In genomic region chr10:124465777-124466488, GRCh38 we compare ENCODE assay signal across 17 cellular contexts. TPM values are rescaled to one million over a fixed set of nuclear protein-coding genes. Genes with fewer than 3 reads are reported as not detected.
DNase-seq lines count a peak whose midpoint lies in the region; ATAC-seq and TF ChIP-seq lines count a peak whose summit lies in the region.
"Had no signal": no experiment of that assay in that cellular context is flagged by ENCODE, and none has a peak within 500 bp of the region (broad histone marks: within the 10 kb centered on the region; RNA-seq: fewer than 3 reads in every experiment).

No MANE protein-coding gene starts in this region.

- H2AK5ac ChIP-seq in H9 (ENCODE audit: insufficient read length, low read length) = no peak overlapping the region

- H4K20me1 ChIP-seq in H9 (ENCODE audit: control insufficient read depth, insufficient read depth, insufficient read length) = peaks cover 3% of the 10 kb centered on the region

- no peak overlapping the region for H4K5ac ChIP-seq in H9 (ENCODE audit: insufficient read length, low read depth, low read length)

- POLR2A ChIA-PET in WTC11 (lab: Charles Lee) (no interaction called here), GM10248 (lab: Yijun Ruan, JAX) (no interaction called here)
- POLR2A ChIA-PET in naive thymus-derived CD4-positive, alpha-beta T cell (lab: Charles Lee) = no interaction called here

- peak overlapping the region; percentile 69 for H3K27ac Mint-ChIP-seq in activated T-cell treated with anti-CD3 and anti-CD28 coated beads, Interleukin-2, amount 50 U/mL, for 72 hours
- H3K27ac Mint-ChIP-seq in H9 = peak overlapping the region; percentile 33 to 60 (median 38); a peak in 3 of 7 replicates
- H3K27ac Mint-ChIP-seq in WTC11 = peak overlapping the region; percentile 92
- peak overlapping the region in 8 of 9 donors; percentile 69 to 94 (median 93) for H3K27ac Mint-ChIP-seq in naive thymus-derived CD4-positive, alpha-beta T cell

- H3K4me2 ChIP-seq in H9 (ENCODE audit: insufficient read depth, insufficient read length, low read length) = peak overlapping the region; percentile 38

- no peak overlapping the region for H3K27ac ChIP-seq in H9 (ENCODE audit: insufficient read length, low read depth, low read length)
- peak overlapping the region; percentile 40 for H3K27ac ChIP-seq in naive thymus-derived CD4-positive, alpha-beta T cell (ENCODE audit: low read depth, low read length)

- ATAC-seq in activated T-cell treated with anti-CD3 and anti-CD28 coated beads, Interleukin-2, amount 50 U/mL, for 72 hours (replicated peaks in 1 of 2) = no peak
- ATAC-seq in activated T-cell treated with anti-CD3 and anti-CD28 coated beads, Interleukin-2, amount 50 U/mL, for 4 hours = no peak
- no peak for ATAC-seq in WTC11
- no peak for ATAC-seq in naive thymus-derived CD4-positive, alpha-beta T cell

- intact Hi-C loops in naive thymus-derived CD4-positive, alpha-beta T cell (cut with micrococcal nuclease) = no loop called here

- no peak overlapping the region for H2BK120ac ChIP-seq in H9 (ENCODE audit: low read depth, low read length, poor library complexity, severe bottlenecking)

- no peaks in the 10 kb centered on the region for H3K79me2 ChIP-seq in H9 (ENCODE audit: insufficient read depth, low read length)

- H3K4me3 Mint-ChIP-seq in activated T-cell treated with anti-CD3 and anti-CD28 coated beads, Interleukin-2, amount 50 U/mL, for 72 hours = peak overlapping the region; percentile 36 to 76
- H3K4me3 Mint-ChIP-seq in activated T-cell treated with anti-CD3 and anti-CD28 coated beads, Interleukin-2, amount 50 U/mL, for 4 hours = no peak overlapping the region
- H3K4me3 Mint-ChIP-seq in H9 (peak overlapping the region in 1 of 2 experiments; percentile 62; a peak in 2 of 5 replicates), WTC11 (peak overlapping the region; percentile 46)
- H3K4me3 Mint-ChIP-seq in naive thymus-derived CD4-positive, alpha-beta T cell = peak overlapping the region in 9 of 10 donors; percentile 14 to 76 (median 65)

- H4K91ac ChIP-seq in H9 (ENCODE audit: insufficient read length, low read depth, low read length) = no peak overlapping the region

- TF ChIP-seq CTCF in H9 (conservative IDR thresholded peaks at IDR 0.05) (no peak), WTC11 (IDR thresholded peaks at IDR 0.05) (no peak), GM10248 (IDR thresholded peaks at IDR 0.05; ENCODE audit: control extremely low read depth, extremely low read depth, low read depth, missing control alignments) (no peak)

- no peak overlapping the region for H3K18ac ChIP-seq in H9 (ENCODE audit: insufficient read length, low read depth, low read length)

- H3T11ph ChIP-seq in H9 (ENCODE audit: low read length) = no peak overlapping the region

- CTCF ChIA-PET in WTC11 (lab: Charles Lee) = interaction anchor here (0.7 to 1.8 kb wide), 4 partner anchors 16 to 77 kb away, joined by 3 to 7 read pairs (median 4); partner anchors contain the start of genes NKX1-2 and OAT
- CTCF ChIA-PET in naive thymus-derived CD4-positive, alpha-beta T cell (lab: Charles Lee) = interaction anchor here (1.1 kb wide), 1 partner anchor 63 kb away, joined by 3 read pairs; no protein-coding TSS in a partner anchor
- CTCF ChIA-PET in GM10248 (lab: Yijun Ruan, JAX) = no interaction called here

- peaks cover 24% of the 10 kb centered on the region for H3K4me1 Mint-ChIP-seq in activated T-cell treated with anti-CD3 and anti-CD28 coated beads, Interleukin-2, amount 50 U/mL, for 72 hours (ENCODE audit: low read depth)
- H3K4me1 Mint-ChIP-seq in activated T-cell treated with anti-CD3 and anti-CD28 coated beads, Interleukin-2, amount 50 U/mL, for 4 hours (ENCODE audit: low read depth) = peaks cover 24% of the 10 kb centered on the region
- H3K4me1 Mint-ChIP-seq in H9 = peaks cover 57 to 61% of the 10 kb centered on the region in 2 experiments
- H3K4me1 Mint-ChIP-seq in WTC11 = peaks cover 65% of the 10 kb centered on the region
- peaks cover 26 to 35% (median 29%) of the 10 kb centered on the region in 7 donors for H3K4me1 Mint-ChIP-seq in naive thymus-derived CD4-positive, alpha-beta T cell

- no peaks in the 10 kb centered on the region for H3K27me3 Mint-ChIP-seq in activated T-cell treated with anti-CD3 and anti-CD28 coated beads, Interleukin-2, amount 50 U/mL, for 72 hours (ENCODE audit: low read depth)
- no peaks in the 10 kb centered on the region for H3K27me3 Mint-ChIP-seq in activated T-cell treated with anti-CD3 and anti-CD28 coated beads, Interleukin-2, amount 50 U/mL, for 4 hours (ENCODE audit: low read depth)
- peaks cover 7% of the 10 kb centered on the region for H3K27me3 Mint-ChIP-seq in H9 (ENCODE audit: low read depth)
- peaks cover 2% of the 10 kb centered on the region; the same call in 1 of the 2 replicates for H3K27me3 Mint-ChIP-seq in WTC11 (ENCODE audit: low read depth)
- H3K27me3 Mint-ChIP-seq in naive thymus-derived CD4-positive, alpha-beta T cell = no peaks in the 10 kb centered on the region

- no peaks in the 10 kb centered on the region for H3K27me3 ChIP-seq in H9 (ENCODE audit: insufficient read depth, low read length)
- no peaks in the 10 kb centered on the region for H3K27me3 ChIP-seq in naive thymus-derived CD4-positive, alpha-beta T cell (ENCODE audit: control insufficient read depth in 2 of 2, insufficient read depth in 2 of 2, low read length in 2 of 2)
- H3K27me3 ChIP-seq: stomach had no signal

- H3K9me3 ChIP-seq in H9 (ENCODE audit: control insufficient read depth, low read depth, low read length) = no peaks in the 10 kb centered on the region
- no peaks in the 10 kb centered on the region for H3K9me3 ChIP-seq in naive thymus-derived CD4-positive, alpha-beta T cell (ENCODE audit: control insufficient read depth in 2 of 3, low read length in 3 of 3)
- H3K9me3 ChIP-seq: stomach had no signal

- peaks cover 15% of the 10 kb centered on the region; the same call in 1 of the 2 replicates for H3K4me1 ChIP-seq in H9 (ENCODE audit: insufficient read depth, low read length)
- peaks cover 13 to 21% of the 10 kb centered on the region in 2 donors for H3K4me1 ChIP-seq in naive thymus-derived CD4-positive, alpha-beta T cell (ENCODE audit: control insufficient read depth in 2 of 2, insufficient read depth in 2 of 2, low read length in 2 of 2)

- H3K23me2 ChIP-seq in H9 (ENCODE audit: insufficient read length, low read depth, low read length, poor library complexity, severe bottlenecking) = peaks cover 3% of the 10 kb centered on the region

- no peak overlapping the region for H3K23ac ChIP-seq in H9 (ENCODE audit: insufficient read length, low read depth, low read length)

- peaks cover 0 to 7% (median 0%) of the 10 kb centered on the region in 3 experiments for H3K36me3 ChIP-seq in naive thymus-derived CD4-positive, alpha-beta T cell (ENCODE audit: control insufficient read depth in 2 of 3, insufficient read depth in 3 of 3, low read length in 3 of 3)
- H3K36me3 ChIP-seq: stomach had no signal

- no peaks in the 10 kb centered on the region for H3K79me1 ChIP-seq in H9 (ENCODE audit: insufficient read depth, low read depth, low read length, poor library complexity, severe bottlenecking)

- H2BK5ac ChIP-seq in H9 (ENCODE audit: insufficient read length, low read length) = no peak overlapping the region

- no peak overlapping the region for H2AFZ ChIP-seq in H9 (ENCODE audit: low read length)

- no peak overlapping the region for H3K4me3 ChIP-seq in naive thymus-derived CD4-positive, alpha-beta T cell (ENCODE audit: low read length)
- H3K4me3 ChIP-seq: stomach had no signal

- no peak overlapping the region for H2BK12ac ChIP-seq in H9 (ENCODE audit: insufficient read length, low read depth, low read length)

- H2BK15ac ChIP-seq in H9 (ENCODE audit: low read depth, low read length) = no peak overlapping the region

- no peak overlapping the region for H3K4ac ChIP-seq in H9 (ENCODE audit: low read depth, low read length)

- no peak overlapping the region for H3K9ac ChIP-seq in H9 (ENCODE audit: extremely low read depth, insufficient read length, low read length)

- H3K14ac ChIP-seq in H9 (ENCODE audit: insufficient read depth, low read length) = no peak overlapping the region

- peaks cover 0 to 1% of the 10 kb centered on the region in 2 donors for H3K36me3 Mint-ChIP-seq in activated T-cell treated with anti-CD3 and anti-CD28 coated beads, Interleukin-2, amount 50 U/mL, for 72 hours (ENCODE audit: insufficient read depth in 2 of 2)
- H3K36me3 Mint-ChIP-seq in activated T-cell treated with anti-CD3 and anti-CD28 coated beads, Interleukin-2, amount 50 U/mL, for 4 hours (ENCODE audit: insufficient read depth) = no peaks in the 10 kb centered on the region
- H3K36me3 Mint-ChIP-seq in H9 (ENCODE audit: insufficient read depth in 1 of 3, low read depth in 3 of 3) = peaks cover 2 to 5% (median 5%) of the 10 kb centered on the region in 3 experiments; a peak in 6 of 7 replicates
- 0 out of 2 replicates have a peak, but pooled peaks cover 2% of the 10 kb centered on the region for H3K36me3 Mint-ChIP-seq in WTC11
- H3K36me3 Mint-ChIP-seq in naive thymus-derived CD4-positive, alpha-beta T cell = peaks cover 0 to 13% (median 3%) of the 10 kb centered on the region in 5 donors

- H2BK20ac ChIP-seq in H9 (ENCODE audit: low read depth, low read length, poor library complexity, severe bottlenecking) = no peak overlapping the region

- no peak overlapping the region for H4K8ac ChIP-seq in H9 (replicated peaks; ENCODE audit: insufficient read length, low read depth, low read length)

- H3K9me3 Mint-ChIP-seq in activated T-cell treated with anti-CD3 and anti-CD28 coated beads, Interleukin-2, amount 50 U/mL, for 72 hours = no peaks in the 10 kb centered on the region
- H3K9me3 Mint-ChIP-seq in activated T-cell treated with anti-CD3 and anti-CD28 coated beads, Interleukin-2, amount 50 U/mL, for 4 hours = no peaks in the 10 kb centered on the region
- no peaks in the 10 kb centered on the region; a peak in 1 of 5 replicates for H3K9me3 Mint-ChIP-seq in H9
- H3K9me3 Mint-ChIP-seq in WTC11 = no peaks in the 10 kb centered on the region
- H3K9me3 Mint-ChIP-seq in naive thymus-derived CD4-positive, alpha-beta T cell = peaks cover 0 to 2% (median 0%) of the 10 kb centered on the region in 11 donors

- no peak overlapping the region for H3K56ac ChIP-seq in H9 (ENCODE audit: insufficient read length, low read depth, low read length)

- no peak for DNase-seq in activated T-cell treated with anti-CD3 and anti-CD28 coated beads, Interleukin-2, amount 50 U/mL, for 72 hours
- DNase-seq in activated T-cell treated with anti-CD3 and anti-CD28 coated beads, Interleukin-2, amount 50 U/mL, for 4 hours = no peak
- DNase-seq in H9 = no peak
- no peak for DNase-seq in WTC11 (ENCODE audit: low spot score)
- no peak for DNase-seq in naive thymus-derived CD4-positive, alpha-beta T cell
- no peak for DNase-seq in iPS-NIHi11 (ENCODE audit: low spot score)
- DNase-seq in NCI-H510A treated with DMSO at 0.1 percent for 48 hours (lab: John Stamatoyannopoulos, UW) = no peak
- DNase-seq in GM10248 (ENCODE audit: extremely low spot score) = no peak
- DNase-seq: hypothalamus; IMR-90; NCI-H2081; NCI-H524; stimulated activated CD4-positive, alpha-beta T cell treated with anti-CD3 and anti-CD28 coated beads, Interleukin-15, amount 100 ng/mL, for 24 hours; stomach had no signal

- WGBS in H9 (ENCODE audit: extremely low coverage, insufficient read length, low lambda C conversion rate) = no CpG with 5 or more reads among the region's 9 CpGs

RNA-seq across cellular contexts. Expression of gene LHPP, which starts 4.3 kb away (rescaled TPM):
- total RNA-seq in activated T-cell treated with anti-CD3 and anti-CD28 coated beads, Interleukin-2, amount 50 U/mL, for 72 hours = 10 to 100 TPM in 1 of 2 donors, 1 to 10 TPM in 1; 8.7 to 13.5 TPM
- 1 to 10 TPM; 2.5 to 3.3 (median 3.2) TPM for total RNA-seq in activated T-cell treated with anti-CD3 and anti-CD28 coated beads, Interleukin-2, amount 50 U/mL, for 4 hours
- total RNA-seq in H9 (2021) (25.1 and 29.6 TPM in 2 replicates), WTC11 (2021) (33.2 to 42.4 TPM (median 41.1 TPM) in 3 replicates)
- total RNA-seq in naive thymus-derived CD4-positive, alpha-beta T cell = 10 to 100 TPM; 19.8 to 31.2 (median 27.6) TPM
- polyA plus RNA-seq in naive thymus-derived CD4-positive, alpha-beta T cell = 10 to 100 TPM; 21.5 to 23.4 TPM

RNA-seq across cellular contexts. Expression of gene NKX1-2, which starts 16.1 kb away (rescaled TPM):
- not detected for total RNA-seq in activated T-cell treated with anti-CD3 and anti-CD28 coated beads, Interleukin-2, amount 50 U/mL, for 72 hours
- not detected for total RNA-seq in activated T-cell treated with anti-CD3 and anti-CD28 coated beads, Interleukin-2, amount 50 U/mL, for 4 hours
- total RNA-seq in H9 (2021) (14.9 and 15.3 TPM in 2 replicates), WTC11 (2021) (30.8 to 57.7 TPM (median 31.0 TPM) in 3 replicates)
- not detected for total RNA-seq in naive thymus-derived CD4-positive, alpha-beta T cell
- polyA plus RNA-seq in naive thymus-derived CD4-positive, alpha-beta T cell = not detected
- total RNA-seq: activated T-helper 2 cell treated with anti-CD3 and anti-CD28 coated beads, Interferon-gamma antibody, Interleukin-2, Interleukin-4, amounts not matched to agents 10 μg/mL and 5 μg/mL and 100 μg/mL, durations not matched to agents 14 hours and 24 hours and 36 hours; astrocyte; IMR-90; renal cortical epithelial cell; stomach had no signal
- polyA plus RNA-seq: IMR-90 had no signal

RNA-seq across cellular contexts. Expression of gene OAT, which starts 47.2 kb away (rescaled TPM):
- 10 to 100 TPM; 29.5 to 34.3 TPM for total RNA-seq in activated T-cell treated with anti-CD3 and anti-CD28 coated beads, Interleukin-2, amount 50 U/mL, for 72 hours
- total RNA-seq in activated T-cell treated with anti-CD3 and anti-CD28 coated beads, Interleukin-2, amount 50 U/mL, for 4 hours = 10 to 100 TPM; 42.9 to 50.5 (median 46.8) TPM
- total RNA-seq in H9 (2021) (65.2 and 67.9 TPM in 2 replicates), WTC11 (2021) (96.1 to 117 TPM (median 97.4 TPM) in 3 replicates)
- 10 to 100 TPM; 29.6 to 47.0 (median 39.1) TPM for total RNA-seq in naive thymus-derived CD4-positive, alpha-beta T cell
- 10 to 100 TPM; 78.9 to 80.0 TPM for polyA plus RNA-seq in naive thymus-derived CD4-positive, alpha-beta T cell

Comparison
In these comparisons a context has a peak if more than half of its experiments do, and no peak if none do; other contexts are left out.
1. H3K27ac Mint-ChIP-seq: peak in every context shown above with its lines; median percentile 93 in naive thymus-derived CD4-positive, alpha-beta T cell; 92 in WTC11; 69 in activated T-cell treated with anti-CD3 and anti-CD28 coated beads, Interleukin-2, amount 50 U/mL, for 72 hours; 38 in H9.
2. RNA of gene NKX1-2, which starts 16.1 kb away (total RNA-seq): 30.8 to 57.7 TPM in WTC11 and 14.9 to 15.3 TPM in H9; not detected in activated T-cell treated with anti-CD3 and anti-CD28 coated beads, Interleukin-2, amount 50 U/mL, for 4 hours, not detected in activated T-cell treated with anti-CD3 and anti-CD28 coated beads, Interleukin-2, amount 50 U/mL, for 72 hours and not detected in naive thymus-derived CD4-positive, alpha-beta T cell; every median in the first group is over 10 times any median in the second.